In the genomic region with DNA sequence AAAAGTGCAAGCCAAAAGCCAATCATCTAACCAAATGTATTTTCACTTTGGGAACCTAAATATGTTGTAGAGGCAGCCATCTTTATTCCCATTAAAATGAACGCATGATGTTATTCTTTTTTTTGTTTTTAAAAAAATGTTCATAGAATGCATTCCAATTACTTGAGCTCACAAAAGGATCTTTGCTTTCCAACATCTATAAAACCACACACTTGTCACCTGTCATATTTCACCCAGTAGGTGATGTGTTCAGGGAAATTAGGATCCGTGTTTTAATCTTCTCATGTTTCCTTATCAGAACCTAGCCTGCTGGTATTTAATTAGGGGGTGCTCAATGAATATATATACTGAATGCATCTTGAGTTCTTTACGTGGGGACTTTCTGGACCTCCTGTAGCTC, we compare ENCODE assay signal across 22 cellular contexts.
"Had no signal": no experiment of that assay in that cellular context is flagged by ENCODE, and none has a peak within 500 bp of the region (broad histone marks: within the 10 kb centered on the region; RNA-seq: fewer than 3 reads in every experiment).

No MANE protein-coding gene starts in this region.

- DNase-seq: activated CD4-positive, alpha-beta T cell treated with anti-CD3 and anti-CD28 coated beads, Interleukin-2, amount 10 ng/mL, durations not matched to agents 7 days and 5 days; activated CD8-positive, alpha-beta T cell treated with anti-CD3 and anti-CD28 coated beads, Interleukin-2, amount 10 ng/mL, durations not matched to agents 7 days and 5 days; activated gamma-delta T cell; activated naive CD4-positive, alpha-beta T cell treated with anti-CD3 and anti-CD28 coated beads, Interleukin-2, amount 50 U/mL, for 16 hours; activated naive CD8-positive, alpha-beta T cell treated with anti-CD3 and anti-CD28 coated beads, Interleukin-2, amount 50 U/mL, for 24 hours; body of pancreas; cortex of kidney; endodermal cell; esophagus squamous epithelium; head of caudate nucleus; lower lobe of right lung; naive thymus-derived CD8-positive, alpha-beta T cell; retina; stimulated activated CD4-positive, alpha-beta T cell treated with anti-CD3 and anti-CD28 coated beads, Interleukin-2, amount 100 ng/mL, for 48 hours; stimulated activated naive CD4-positive, alpha-beta T cell; upper lobe of right lung had no signal

- H3K9me3 ChIP-seq: body of pancreas, esophagus squamous epithelium, gastroesophageal sphincter, lower lobe of right lung, thoracic aorta, upper lobe of right lung had no signal

- H3K27ac Mint-ChIP-seq: activated CD4-positive, alpha-beta T cell treated with anti-CD3 and anti-CD28 coated beads, Interleukin-2, amount 10 ng/mL, durations not matched to agents 7 days and 5 days; activated CD8-positive, alpha-beta T cell treated with anti-CD3 and anti-CD28 coated beads, Interleukin-2, amount 10 ng/mL, durations not matched to agents 7 days and 5 days; activated naive CD8-positive, alpha-beta T cell treated with anti-CD3 and anti-CD28 coated beads, Interleukin-2, amount 50 U/mL, for 24 hours; activated T-helper 1 cell treated with anti-CD3 and anti-CD28 coated beads, Interleukin-12 subunit alpha, Interleukin-12 subunit beta, Interleukin-2, Interleukin-4 antibody, amounts not matched to agents 30 ng/mL and 10 ng/mL and 1 ng/mL, durations not matched to agents 14 hours and 24 hours and 36 hours; endodermal cell; naive thymus-derived CD8-positive, alpha-beta T cell; progenitor cell of endocrine pancreas had no signal

- H3K4me3 ChIP-seq: body of pancreas, cardiac muscle cell, esophagus squamous epithelium, gastroesophageal sphincter, lower lobe of right lung, thoracic aorta, upper lobe of right lung had no signal

- H3K9me3 Mint-ChIP-seq: activated CD4-positive, alpha-beta T cell treated with anti-CD3 and anti-CD28 coated beads, Interleukin-2, amount 10 ng/mL, durations not matched to agents 7 days and 5 days; activated naive CD8-positive, alpha-beta T cell treated with anti-CD3 and anti-CD28 coated beads, Interleukin-2, amount 50 U/mL, for 24 hours; activated T-helper 1 cell treated with anti-CD3 and anti-CD28 coated beads, Interleukin-12 subunit alpha, Interleukin-12 subunit beta, Interleukin-2, Interleukin-4 antibody, amounts not matched to agents 30 ng/mL and 10 ng/mL and 1 ng/mL, durations not matched to agents 14 hours and 24 hours and 36 hours; endodermal cell; naive thymus-derived CD8-positive, alpha-beta T cell had no signal

- H3K4me1 Mint-ChIP-seq: activated CD4-positive, alpha-beta T cell treated with anti-CD3 and anti-CD28 coated beads, Interleukin-2, amount 10 ng/mL, durations not matched to agents 7 days and 5 days; activated naive CD8-positive, alpha-beta T cell treated with anti-CD3 and anti-CD28 coated beads, Interleukin-2, amount 50 U/mL, for 24 hours; naive thymus-derived CD8-positive, alpha-beta T cell had no signal

- H3K4me3 Mint-ChIP-seq: activated CD4-positive, alpha-beta T cell treated with anti-CD3 and anti-CD28 coated beads, Interleukin-2, amount 10 ng/mL, durations not matched to agents 7 days and 5 days; activated CD8-positive, alpha-beta T cell treated with anti-CD3 and anti-CD28 coated beads, Interleukin-2, amount 10 ng/mL, durations not matched to agents 7 days and 5 days; activated naive CD8-positive, alpha-beta T cell treated with anti-CD3 and anti-CD28 coated beads, Interleukin-2, amount 50 U/mL, for 24 hours; activated T-helper 1 cell treated with anti-CD3 and anti-CD28 coated beads, Interleukin-12 subunit alpha, Interleukin-12 subunit beta, Interleukin-2, Interleukin-4 antibody, amounts not matched to agents 30 ng/mL and 10 ng/mL and 1 ng/mL, durations not matched to agents 14 hours and 24 hours and 36 hours; endodermal cell; naive thymus-derived CD8-positive, alpha-beta T cell had no signal

- H3K27me3 ChIP-seq: body of pancreas, cardiac muscle cell, esophagus squamous epithelium, gastroesophageal sphincter, upper lobe of right lung had no signal

- H3K27me3 Mint-ChIP-seq: progenitor cell of endocrine pancreas had no signal

- H3K27ac ChIP-seq: body of pancreas, cardiac muscle cell, esophagus squamous epithelium, gastroesophageal sphincter, lower lobe of right lung, thoracic aorta, upper lobe of right lung, VCaP had no signal

- H3K36me3 ChIP-seq: cardiac muscle cell, thoracic aorta had no signal
